Comparison of ENCODE assay signal across 8 cellular contexts in genomic region chr11:77993902-77994301, GRCh38. TPM values are rescaled to one million over a fixed set of nuclear protein-coding genes. Genes with fewer than 3 reads are reported as not detected.
A peak's percentile ranks its signal among the peaks of the same experiment; 100 is the strongest.
DNase-seq lines count a peak whose midpoint lies in the region; ATAC-seq lines count a peak whose summit lies in the region.

No MANE protein-coding gene starts in this region.

- no peaks in the 10 kb centered on the region for H3K27me3 ChIP-seq in subcutaneous abdominal adipose tissue (ENCODE audit: control insufficient read depth in 5 of 5, insufficient read depth in 4 of 5, low read length in 5 of 5)

- peak overlapping the region; percentile 48 to 89 (median 88) for H3K9ac ChIP-seq in subcutaneous abdominal adipose tissue (ENCODE audit: low read length in 5 of 5)

- no peaks in the 10 kb centered on the region for H3K27me3 Mint-ChIP-seq in T-helper 1 cell treated with Interleukin-12 subunit alpha and Interleukin-12 subunit beta and Interleukin-4 antibody, amounts not matched to agents 30 μg/mL and 1 μg/mL, for 36 hours (ENCODE audit: low read depth)
- no peaks in the 10 kb centered on the region for H3K27me3 Mint-ChIP-seq in activated T-helper 1 cell treated with anti-CD3 and anti-CD28 coated beads, Interleukin-12 subunit alpha, Interleukin-12 subunit beta, Interleukin-2, Interleukin-4 antibody, amounts not matched to agents 30 ng/mL and 10 ng/mL and 1 ng/mL, durations not matched to agents 14 hours and 24 hours and 36 hours (ENCODE audit: insufficient read depth)

- H3K4me1 Mint-ChIP-seq in T-helper 1 cell treated with Interleukin-12 subunit alpha and Interleukin-12 subunit beta and Interleukin-4 antibody, amounts not matched to agents 30 μg/mL and 1 μg/mL, for 36 hours (ENCODE audit: low read depth) = peaks cover 14% of the 10 kb centered on the region
- H3K4me1 Mint-ChIP-seq in activated T-helper 1 cell treated with anti-CD3 and anti-CD28 coated beads, Interleukin-12 subunit alpha, Interleukin-12 subunit beta, Interleukin-2, Interleukin-4 antibody, amounts not matched to agents 30 ng/mL and 10 ng/mL and 1 ng/mL, durations not matched to agents 14 hours and 24 hours and 36 hours (ENCODE audit: low read depth) = peaks cover 30% of the 10 kb centered on the region

- no peaks in the 10 kb centered on the region for H3K9me3 ChIP-seq in iPS-18c (ENCODE audit: control insufficient read depth, insufficient read depth, low read length)
- H3K9me3 ChIP-seq in subcutaneous abdominal adipose tissue (ENCODE audit: control insufficient read depth in 5 of 5, low read length in 5 of 5) = no peaks in the 10 kb centered on the region

- DNase-seq in T-helper 1 cell (no peak), GOT3 (lab: John Stamatoyannopoulos, UW) (no peak)
- no peak for DNase-seq in activated T-helper 1 cell treated with anti-CD3 and anti-CD28 coated beads, Interleukin-12 subunit alpha, Interleukin-12 subunit beta, Interleukin-2, Interleukin-4 antibody, amounts not matched to agents 30 ng/mL and 10 ng/mL and 1 ng/mL, durations not matched to agents 14 hours and 24 hours and 36 hours (ENCODE audit: low spot score)
- no peak for DNase-seq in activated CD8-positive, alpha-beta memory T cell treated with anti-CD3 and anti-CD28 coated beads, Interleukin-2, amount 50 U/mL, for 48 hours

- H3K9me3 Mint-ChIP-seq in T-helper 1 cell treated with Interleukin-12 subunit alpha and Interleukin-12 subunit beta and Interleukin-4 antibody, amounts not matched to agents 30 μg/mL and 1 μg/mL, for 36 hours = no peaks in the 10 kb centered on the region
- H3K9me3 Mint-ChIP-seq in activated T-helper 1 cell treated with anti-CD3 and anti-CD28 coated beads, Interleukin-12 subunit alpha, Interleukin-12 subunit beta, Interleukin-2, Interleukin-4 antibody, amounts not matched to agents 30 ng/mL and 10 ng/mL and 1 ng/mL, durations not matched to agents 14 hours and 24 hours and 36 hours = no peaks in the 10 kb centered on the region

- intact Hi-C loops in activated T-helper 1 cell treated with anti-CD3 and anti-CD28 coated beads, Interleukin-12 subunit alpha, Interleukin-12 subunit beta, Interleukin-2, Interleukin-4 antibody, amounts not matched to agents 30 ng/mL and 10 ng/mL and 1 ng/mL, durations not matched to agents 14 hours and 24 hours and 36 hours (cut with micrococcal nuclease) = loop anchor here (1.0 to 2.0 kb wide), 7 partner anchors 53 to 571 kb away; partner anchors contain the start of genes ALG8, CLNS1A, GAB2 and KCTD21

- peak overlapping the region; percentile 84 for H3K27ac Mint-ChIP-seq in T-helper 1 cell treated with Interleukin-12 subunit alpha and Interleukin-12 subunit beta and Interleukin-4 antibody, amounts not matched to agents 30 μg/mL and 1 μg/mL, for 36 hours
- H3K27ac Mint-ChIP-seq in activated T-helper 1 cell treated with anti-CD3 and anti-CD28 coated beads, Interleukin-12 subunit alpha, Interleukin-12 subunit beta, Interleukin-2, Interleukin-4 antibody, amounts not matched to agents 30 ng/mL and 10 ng/mL and 1 ng/mL, durations not matched to agents 14 hours and 24 hours and 36 hours = peak overlapping the region; percentile 62

- H3K4me3 Mint-ChIP-seq in T-helper 1 cell treated with Interleukin-12 subunit alpha and Interleukin-12 subunit beta and Interleukin-4 antibody, amounts not matched to agents 30 μg/mL and 1 μg/mL, for 36 hours = peak overlapping the region; percentile 88
- peak overlapping the region; percentile 92 for H3K4me3 Mint-ChIP-seq in activated T-helper 1 cell treated with anti-CD3 and anti-CD28 coated beads, Interleukin-12 subunit alpha, Interleukin-12 subunit beta, Interleukin-2, Interleukin-4 antibody, amounts not matched to agents 30 ng/mL and 10 ng/mL and 1 ng/mL, durations not matched to agents 14 hours and 24 hours and 36 hours

- H3K4me3 ChIP-seq in iPS-18c (ENCODE audit: insufficient read depth, low read depth, low read length) (peak overlapping the region; percentile 53), subcutaneous abdominal adipose tissue (ENCODE audit: low read depth in 1 of 5, low read length in 5 of 5) (peak overlapping the region; percentile 81 to 98 (median 92))

- ATAC-seq in HG02981 (IDR thresholded peaks at IDR 0.05; ENCODE audit: unreplicated experiment) = no peak

- H3K36me3 ChIP-seq in subcutaneous abdominal adipose tissue (ENCODE audit: control insufficient read depth in 5 of 5, insufficient read depth in 5 of 5, low read length in 5 of 5) = peaks cover 0 to 20% (median 13%) of the 10 kb centered on the region in 5 donors

- peaks cover 6 to 23% (median 18%) of the 10 kb centered on the region in 5 donors for H3K4me1 ChIP-seq in subcutaneous abdominal adipose tissue (ENCODE audit: control insufficient read depth in 5 of 5, insufficient read depth in 5 of 5, low read length in 5 of 5)

- H3K27ac ChIP-seq in subcutaneous abdominal adipose tissue (ENCODE audit: low read depth, low read length) = peak overlapping the region; percentile 78

- peaks cover 1% of the 10 kb centered on the region for H3K36me3 Mint-ChIP-seq in T-helper 1 cell treated with Interleukin-12 subunit alpha and Interleukin-12 subunit beta and Interleukin-4 antibody, amounts not matched to agents 30 μg/mL and 1 μg/mL, for 36 hours (ENCODE audit: low read depth)
- H3K36me3 Mint-ChIP-seq in activated T-helper 1 cell treated with anti-CD3 and anti-CD28 coated beads, Interleukin-12 subunit alpha, Interleukin-12 subunit beta, Interleukin-2, Interleukin-4 antibody, amounts not matched to agents 30 ng/mL and 10 ng/mL and 1 ng/mL, durations not matched to agents 14 hours and 24 hours and 36 hours (ENCODE audit: low read depth) = peaks cover 3% of the 10 kb centered on the region

RNA-seq across cellular contexts. Expression of gene INTS4, which starts 0.6 kb away (rescaled TPM):
- total RNA-seq in activated T-helper 1 cell treated with anti-CD3 and anti-CD28 coated beads, Interleukin-12 subunit alpha, Interleukin-12 subunit beta, Interleukin-2, Interleukin-4 antibody, amounts not matched to agents 30 ng/mL and 10 ng/mL and 1 ng/mL, durations not matched to agents 14 hours and 24 hours and 36 hours = 58.2 and 63.6 TPM in 2 replicates

RNA-seq across cellular contexts. Expression of gene KCTD14, which starts 29.2 kb away (rescaled TPM):
- total RNA-seq in activated T-helper 1 cell treated with anti-CD3 and anti-CD28 coated beads, Interleukin-12 subunit alpha, Interleukin-12 subunit beta, Interleukin-2, Interleukin-4 antibody, amounts not matched to agents 30 ng/mL and 10 ng/mL and 1 ng/mL, durations not matched to agents 14 hours and 24 hours and 36 hours = 0.16 and 0.49 TPM in 2 replicates
